In the genomic region with DNA sequence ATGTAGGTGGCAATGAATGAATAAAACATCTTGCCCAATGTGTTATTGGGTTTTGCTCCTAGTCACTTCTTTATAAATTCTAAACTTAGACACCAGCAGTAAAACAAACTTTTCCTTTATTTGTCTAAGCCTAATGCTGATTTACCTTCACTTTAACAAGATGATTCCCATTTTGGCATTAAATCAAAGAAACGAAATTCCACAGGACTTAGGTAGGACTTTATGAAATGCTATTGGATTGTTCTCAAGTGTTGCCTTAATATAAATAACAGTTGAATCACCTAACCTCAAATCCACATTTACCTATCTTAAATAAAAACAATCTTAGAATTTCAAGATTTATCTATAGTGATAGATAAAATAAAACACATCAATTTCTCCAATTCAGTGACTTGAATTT, we compare ENCODE assay signal across 25 cellular contexts.
"Had no signal": no experiment of that assay in that cellular context is flagged by ENCODE, and none has a peak within 500 bp of the region (broad histone marks: within the 10 kb centered on the region; RNA-seq: fewer than 3 reads in every experiment).

No MANE protein-coding gene starts in this region.

- H3K27me3 ChIP-seq: breast epithelium, SJSA1 had no signal

- H3K9me3 ChIP-seq: breast epithelium, SJSA1 had no signal

- H3K36me3 ChIP-seq: breast epithelium, SJSA1 had no signal

- H3K4me1 ChIP-seq: breast epithelium, SJSA1 had no signal

- H3K27ac ChIP-seq: breast epithelium, SJSA1 had no signal

- H3K4me3 ChIP-seq: breast epithelium, K562, SJSA1 had no signal

- H3K4me3 Mint-ChIP-seq: activated naive CD8-positive, alpha-beta T cell; activated T-cell treated with anti-CD3 and anti-CD28 coated beads, Interleukin-2, amount 50 U/mL, for 4 hours; T-helper 1 cell treated with Interleukin-12 subunit alpha and Interleukin-12 subunit beta and Interleukin-4 antibody, amounts not matched to agents 30 μg/mL and 1 μg/mL, for 36 hours; WTC11 had no signal

- H3K27me3 Mint-ChIP-seq: activated naive CD8-positive, alpha-beta T cell had no signal

- H3K36me3 Mint-ChIP-seq: activated naive CD8-positive, alpha-beta T cell; WTC11 had no signal

- H3K9me3 Mint-ChIP-seq: T-helper 1 cell treated with Interleukin-12 subunit alpha and Interleukin-12 subunit beta and Interleukin-4 antibody, amounts not matched to agents 30 μg/mL and 1 μg/mL, for 36 hours; WTC11 had no signal

- DNase-seq: activated CD4-positive, alpha-beta T cell treated with anti-CD3 and anti-CD28 coated beads for 48 hours; activated CD4-positive, alpha-beta T cell treated with anti-CD3 and anti-CD28 coated beads, Interleukin-2, amount 50 U/mL, for 4 hours; activated CD4-positive, CD25-positive, alpha-beta regulatory T cell treated with anti-CD3 and anti-CD28 coated beads, Interleukin-2, amount 50 U/mL, for 72 hours; activated effector memory CD4-positive, alpha-beta T cell treated with anti-CD3 and anti-CD28 coated beads, Interleukin-2, amount 50 U/mL, for 16 hours; activated naive CD4-positive, alpha-beta T cell treated with Interleukin-2 at 50 U/mL for 16 hours; activated T-cell treated with anti-CD3 and anti-CD28 coated beads, Interleukin-2, amount 50 U/mL, for 4 hours; central memory CD4-positive, alpha-beta T cell; Karpas-422; NCI-H1048; NCI-H146; NCI-H187 treated with DMSO at 0.1 percent for 48 hours; NCI-H2171; NCI-H2227 treated with DMSO at 0.1 percent for 48 hours; NCI-H510A; NCI-H526 treated with DMSO at 0.1 percent for 48 hours; NCI-H82; RPMI8226; SHP77; SW 1271 had no signal

- H3K27ac Mint-ChIP-seq: activated naive CD8-positive, alpha-beta T cell; T-helper 1 cell treated with Interleukin-12 subunit alpha and Interleukin-12 subunit beta and Interleukin-4 antibody, amounts not matched to agents 30 μg/mL and 1 μg/mL, for 36 hours; WTC11 had no signal

- H3K4me1 Mint-ChIP-seq: WTC11 had no signal
